Comparison of ENCODE assay signal across 1 cellular context in genomic region chr17:16392491-16392890, GRCh38. TPM values are rescaled to one million over a fixed set of nuclear protein-coding genes. Genes with fewer than 3 reads are reported as not detected.
"Had no signal": no experiment of that assay in that cellular context is flagged by ENCODE, and none has a peak within 500 bp of the region (broad histone marks: within the 10 kb centered on the region; RNA-seq: fewer than 3 reads in every experiment).

No MANE protein-coding gene starts in this region.

RNA-seq across cellular contexts. Expression of gene CENPV, which starts 39.2 kb away (rescaled TPM):
- total RNA-seq: PC-3 had no signal
